Comparison of ENCODE assay signal across 15 cellular contexts in genomic region chr13:90896022-90896421, GRCh38.
A peak's percentile ranks its signal among the peaks of the same experiment; 100 is the strongest.
DNase-seq lines count a peak whose midpoint lies in the region; ATAC-seq and TF ChIP-seq lines count a peak whose summit lies in the region.
"Had no signal": no experiment of that assay in that cellular context is flagged by ENCODE, and none has a peak within 500 bp of the region (broad histone marks: within the 10 kb centered on the region; RNA-seq: fewer than 3 reads in every experiment).

No MANE protein-coding gene starts in this region.

- H3K27ac Mint-ChIP-seq in activated naive CD4-positive, alpha-beta T cell treated with anti-CD3 and anti-CD28 coated beads for 36 hours = peak overlapping the region; percentile 24
- H3K27ac Mint-ChIP-seq: CD8-positive, alpha-beta memory T cell had no signal

- no peaks in the 10 kb centered on the region for H3K27me3 Mint-ChIP-seq in activated naive CD4-positive, alpha-beta T cell treated with anti-CD3 and anti-CD28 coated beads for 36 hours (ENCODE audit: low read depth)

- no peak for TF ChIP-seq CTCF in OCI-LY3 (IDR thresholded peaks at IDR 0.05; ENCODE audit: low read depth, low read length)
- TF ChIP-seq CTCF in tibial nerve (IDR thresholded peaks at IDR 0.05) = no peak
- TF ChIP-seq CTCF in upper lobe of left lung (IDR thresholded peaks at IDR 0.05) = no peak

- H3K27ac ChIP-seq in OCI-LY3 (ENCODE audit: low read length) = no peak overlapping the region
- H3K27ac ChIP-seq in tibial nerve = no peak overlapping the region
- no peak overlapping the region for H3K27ac ChIP-seq in upper lobe of left lung
- H3K27ac ChIP-seq: BLaER1 had no signal

- H3K4me1 ChIP-seq in OCI-LY3 (ENCODE audit: low read length) (peaks cover 4% of the 10 kb centered on the region), tibial nerve (no peaks in the 10 kb centered on the region), upper lobe of left lung (no peaks in the 10 kb centered on the region)
- H3K4me1 ChIP-seq: BLaER1, Caco-2 had no signal

- H2AFZ ChIP-seq in OCI-LY3 (ENCODE audit: low read depth, low read length) = peak overlapping the region; percentile 8; the same call in 1 of the 2 replicates

- no peak for ATAC-seq in upper lobe of left lung (ENCODE audit: low FRiP score in 2 of 2)

- H3K4me3 ChIP-seq in OCI-LY3 (ENCODE audit: low read length) (no peak overlapping the region), tibial nerve (no peak overlapping the region), upper lobe of left lung (no peak overlapping the region)
- H3K4me3 ChIP-seq: BLaER1 had no signal

- H3K27me3 ChIP-seq in OCI-LY3 (ENCODE audit: low read depth, low read length) = no peaks in the 10 kb centered on the region
- no peaks in the 10 kb centered on the region for H3K27me3 ChIP-seq in tibial nerve
- no peaks in the 10 kb centered on the region for H3K27me3 ChIP-seq in upper lobe of left lung
- H3K27me3 ChIP-seq: BLaER1 had no signal

- H3K9ac ChIP-seq in OCI-LY3 (ENCODE audit: low read length) = no peak overlapping the region
- H3K9ac ChIP-seq: BLaER1 had no signal

- CTCF ChIA-PET in activated naive CD4-positive, alpha-beta T cell treated with anti-CD3 and anti-CD28 coated beads for 36 hours (lab: Charles Lee) = no interaction called here

- no peak for DNase-seq in activated naive CD4-positive, alpha-beta T cell treated with anti-CD3 and anti-CD28 coated beads for 36 hours
- DNase-seq in activated naive CD4-positive, alpha-beta T cell (lab: John Stamatoyannopoulos, UW) = no peak
- DNase-seq in myocyte (ENCODE audit: low read depth) = peak; percentile 8
- no peak for DNase-seq in tibial nerve (ENCODE audit: low spot score in 2 of 2)
- no peak for DNase-seq in upper lobe of left lung
- DNase-seq in activated CD4-positive, alpha-beta T cell treated with anti-CD3 and anti-CD28 coated beads, Interleukin-2, amount 50 U/mL, for 1 hour = no peak
- no peak for DNase-seq in NK-92 treated with Interleukin-12 subunit alpha and Interleukin-12 subunit beta, amount 100 ng/mL, for 24 hours (lab: John Stamatoyannopoulos, UW)
- DNase-seq: 8988T; AML-193; Caco-2; CD8-positive, alpha-beta memory T cell; GOT3; H9 had no signal

- no peaks in the 10 kb centered on the region for H3K36me3 Mint-ChIP-seq in activated naive CD4-positive, alpha-beta T cell treated with anti-CD3 and anti-CD28 coated beads for 36 hours (ENCODE audit: low read depth)
- H3K36me3 Mint-ChIP-seq: CD8-positive, alpha-beta memory T cell had no signal

- H3K36me3 ChIP-seq in OCI-LY3 (replicated peaks; ENCODE audit: low read depth, low read length) (no peaks in the 10 kb centered on the region), tibial nerve (no peaks in the 10 kb centered on the region), upper lobe of left lung (no peaks in the 10 kb centered on the region)
- H3K36me3 ChIP-seq: BLaER1 had no signal

- TF ChIP-seq EP300 in tibial nerve (IDR thresholded peaks at IDR 0.05) (no peak), upper lobe of left lung (IDR thresholded peaks at IDR 0.05) (no peak)

- H3K9me3 ChIP-seq in OCI-LY3 (ENCODE audit: insufficient read depth, low read length) (no peaks in the 10 kb centered on the region), tibial nerve (no peaks in the 10 kb centered on the region), upper lobe of left lung (no peaks in the 10 kb centered on the region)
- H3K9me3 ChIP-seq: BLaER1, Caco-2 had no signal

- H4K20me1 ChIP-seq in OCI-LY3 (ENCODE audit: insufficient read depth, low read length) = no peaks in the 10 kb centered on the region
- H4K20me1 ChIP-seq: BLaER1 had no signal

- no peak overlapping the region for H3K4me3 Mint-ChIP-seq in activated naive CD4-positive, alpha-beta T cell treated with anti-CD3 and anti-CD28 coated beads for 36 hours
- H3K4me3 Mint-ChIP-seq: CD8-positive, alpha-beta memory T cell; H9 had no signal

- H3K4me2 ChIP-seq in OCI-LY3 (ENCODE audit: low read length) = 0 out of 2 replicates have a peak overlapping the region, but pooled peaks have one; percentile 3
- H3K4me2 ChIP-seq: BLaER1 had no signal

- WGBS in tibial nerve, 2 donors = 85 to 88% methylated on average over 2 of the region's 2 CpGs
- 87 to 91% methylated on average over 2 of the region's 2 CpGs for WGBS in upper lobe of left lung, 2 donors

- intact Hi-C loops in activated naive CD4-positive, alpha-beta T cell treated with anti-CD3 and anti-CD28 coated beads for 36 hours (cut with micrococcal nuclease) = no loop called here

- H3K79me2 ChIP-seq in OCI-LY3 (ENCODE audit: low read length) = no peaks in the 10 kb centered on the region

- H3K4me1 Mint-ChIP-seq in activated naive CD4-positive, alpha-beta T cell treated with anti-CD3 and anti-CD28 coated beads for 36 hours (ENCODE audit: low read depth) = no peaks in the 10 kb centered on the region
- H3K4me1 Mint-ChIP-seq: CD8-positive, alpha-beta memory T cell had no signal

- peaks cover 4% of the 10 kb centered on the region for H3K9me3 Mint-ChIP-seq in activated naive CD4-positive, alpha-beta T cell treated with anti-CD3 and anti-CD28 coated beads for 36 hours

- no peak for TF ChIP-seq POLR2A in tibial nerve (IDR thresholded peaks at IDR 0.05)
- no peak for TF ChIP-seq POLR2A in upper lobe of left lung (IDR thresholded peaks at IDR 0.05)
